ENCODE assay signal across 24 cellular contexts in genomic region chr10:120972259-120972658, GRCh38.
"Had no signal": no experiment of that assay in that cellular context is flagged by ENCODE, and none has a peak within 500 bp of the region (broad histone marks: within the 10 kb centered on the region; RNA-seq: fewer than 3 reads in every experiment).

No MANE protein-coding gene starts in this region.

- H3K4me3 Mint-ChIP-seq: memory B cell; naive thymus-derived CD4-positive, alpha-beta T cell; natural killer cell had no signal

- DNase-seq: dermis blood vessel endothelial cell; dorsolateral prefrontal cortex; effector CD4-positive, alpha-beta T cell; effector memory CD4-positive, alpha-beta T cell; foreskin keratinocyte; heart left ventricle; hippocampal formation; left cardiac atrium; left lung; left ventricle myocardium superior; mammary epithelial cell; mesendoderm; midbrain; naive thymus-derived CD4-positive, alpha-beta T cell; natural killer cell had no signal

- H3K4me3 ChIP-seq: coronary artery, dorsolateral prefrontal cortex, esophagus muscularis mucosa, gastroesophageal sphincter, heart left ventricle, left lung, lung had no signal

- H3K9me3 ChIP-seq: left lung had no signal

- H3K27ac ChIP-seq: coronary artery, dorsolateral prefrontal cortex, esophagus muscularis mucosa, foreskin keratinocyte, gastroesophageal sphincter, heart left ventricle had no signal

- FAIRE-seq: endothelial cell of umbilical vein, frontal cortex, islet of Langerhans, keratinocyte had no signal

- H3K4me1 ChIP-seq: foreskin keratinocyte, heart left ventricle, left lung had no signal

- H3K27ac Mint-ChIP-seq: memory B cell; naive thymus-derived CD4-positive, alpha-beta T cell; natural killer cell had no signal

- H3K4me1 Mint-ChIP-seq: memory B cell, natural killer cell had no signal

- H3K36me3 Mint-ChIP-seq: memory B cell; naive thymus-derived CD4-positive, alpha-beta T cell had no signal

- H3K36me3 ChIP-seq: esophagus muscularis mucosa, gastroesophageal sphincter, heart left ventricle, left lung had no signal
